Comparison of ENCODE assay signal across 2 cellular contexts in genomic region chr7:135980665-135981180, GRCh38.
TF ChIP-seq lines count a peak whose summit lies in the region.

No MANE protein-coding gene starts in this region.

TF ChIP-seq in SK-N-SH treated with all-trans-retinoic acid at 6 μM for 48 hours, 23 proteins besides CTCF, POLR2A, EP300 and RAD21 (continued from another document):
- TF ChIP-seq TSHZ2 (CRISPR knock-in tag; IDR thresholded peaks at IDR 0.05) (no peak), ZNF70 (CRISPR knock-in tag; IDR thresholded peaks at IDR 0.05) (no peak), PATZ1 (CRISPR knock-in tag; IDR thresholded peaks at IDR 0.05; ENCODE audit: borderline replicate concordance) (no peak), SNAI2 (CRISPR knock-in tag; IDR thresholded peaks at IDR 0.05) (no peak), ZFP30 (CRISPR knock-in tag; IDR thresholded peaks at IDR 0.05) (no peak), ZNF8 (CRISPR knock-in tag; IDR thresholded peaks at IDR 0.05) (no peak), OSR1 (CRISPR knock-in tag; IDR thresholded peaks at IDR 0.05) (no peak), ZNF565 (CRISPR knock-in tag; conservative IDR thresholded peaks at IDR 0.05; ENCODE audit: low read depth) (no peak), CSDC2 (CRISPR knock-in tag; IDR thresholded peaks at IDR 0.05) (no peak), BACH2 (CRISPR knock-in tag; IDR thresholded peaks at IDR 0.05; ENCODE audit: borderline replicate concordance) (no peak), TOX (CRISPR knock-in tag; IDR thresholded peaks at IDR 0.05; ENCODE audit: borderline replicate concordance) (no peak), POU6F1 (CRISPR knock-in tag; IDR thresholded peaks at IDR 0.05; ENCODE audit: borderline replicate concordance, low read depth) (no peak), ESRRG (CRISPR knock-in tag; IDR thresholded peaks at IDR 0.05) (no peak), ZFP3 (CRISPR knock-in tag; IDR thresholded peaks at IDR 0.05) (no peak)

TF ChIP-seq in K562, 482 proteins besides CTCF, POLR2A, EP300 and RAD21 (continued from another document and continues in another):
- TF ChIP-seq ZNF518B (CRISPR knock-in tag; IDR thresholded peaks at IDR 0.05) (no peak), TSC22D4 (tag; IDR thresholded peaks at IDR 0.05) (no peak), JUN (IDR thresholded peaks at IDR 0.05; ENCODE audit: borderline replicate concordance, low read depth, low read length) (no peak), JUN (CRISPR knock-in tag; IDR thresholded peaks at IDR 0.05; ENCODE audit: borderline replicate concordance) (no peak), TGIF2 (CRISPR knock-in tag; IDR thresholded peaks at IDR 0.05) (no peak), KDM4B (IDR thresholded peaks at IDR 0.05; ENCODE audit: borderline replicate concordance in 2 of 2, low read depth in 1 of 2) (no peak), HCFC1 (IDR thresholded peaks at IDR 0.05; ENCODE audit: low read depth, low read length) (no peak), ZNF224 (CRISPR knock-in tag; IDR thresholded peaks at IDR 0.05) (no peak), MEIS2 (IDR thresholded peaks at IDR 0.05; ENCODE audit: partially characterized antibody) (peak; percentile 27), FOSL1 (tag; conservative IDR thresholded peaks at IDR 0.05) (peak; percentile 12; the same call in 1 of the 2 replicates), NEUROD1 (IDR thresholded peaks at IDR 0.05; ENCODE audit: borderline replicate concordance, low read depth, low read length, partially characterized antibody) (no peak), EHMT2 (IDR thresholded peaks at IDR 0.05) (no peak), ARID4B (CRISPR knock-in tag; IDR thresholded peaks at IDR 0.05) (no peak), SFPQ (IDR thresholded peaks at IDR 0.05; ENCODE audit: low read depth, low read length) (no peak), ZNF175 (CRISPR knock-in tag; IDR thresholded peaks at IDR 0.05; ENCODE audit: low read depth) (no peak), ZNF212 (CRISPR knock-in tag; IDR thresholded peaks at IDR 0.05) (no peak), NFIC (IDR thresholded peaks at IDR 0.05) (peak; percentile 6; the same call in 1 of the 2 replicates), FOXJ3 (CRISPR knock-in tag; IDR thresholded peaks at IDR 0.05) (no peak), EWSR1 (IDR thresholded peaks at IDR 0.05; ENCODE audit: borderline replicate concordance, low read depth, partially characterized antibody) (no peak), ZBTB8A (IDR thresholded peaks at IDR 0.05; ENCODE audit: partially characterized antibody) (no peak), SMAD4 (CRISPR knock-in tag; conservative IDR thresholded peaks at IDR 0.05) (no peak), TCFL5 (CRISPR knock-in tag; conservative IDR thresholded peaks at IDR 0.05) (no peak), PHF21A (IDR thresholded peaks at IDR 0.05; ENCODE audit: borderline replicate concordance, low read depth) (peak; percentile 71; the same call in 1 of the 2 replicates), ZKSCAN3 (CRISPR knock-in tag; IDR thresholded peaks at IDR 0.05) (no peak), ZBTB1 (CRISPR knock-in tag; IDR thresholded peaks at IDR 0.05; ENCODE audit: borderline replicate concordance, low read depth) (no peak), ATF4 (CRISPR knock-in tag; IDR thresholded peaks at IDR 0.05) (no peak), PTBP1 (IDR thresholded peaks at IDR 0.05; ENCODE audit: low read depth, low read length) (no peak), ZNF24 (IDR thresholded peaks at IDR 0.05) (peak; percentile 31; the same call in 1 of the 2 replicates), HDAC2 (IDR thresholded peaks at IDR 0.05) (peak; percentile 23; the same call in 1 of the 2 replicates), CHAMP1 (IDR thresholded peaks at IDR 0.05) (0 out of 2 replicates have a peak, but pooled peaks have one; percentile 16), NKRF (IDR thresholded peaks at IDR 0.05; ENCODE audit: borderline replicate concordance) (no peak), C11orf30 (IDR thresholded peaks at IDR 0.05; ENCODE audit: low read depth) (peak; percentile 59), NFIX (CRISPR knock-in tag; IDR thresholded peaks at IDR 0.05; ENCODE audit: low read depth) (no peak), SIN3B (IDR thresholded peaks at IDR 0.05; ENCODE audit: low read depth) (no peak), FOXP1 (CRISPR knock-in tag; IDR thresholded peaks at IDR 0.05) (no peak), ATF1 (CRISPR knock-in tag; IDR thresholded peaks at IDR 0.05) (no peak), ATF1 (tag; IDR thresholded peaks at IDR 0.05) (no peak), ZNF280B (CRISPR knock-in tag; IDR thresholded peaks at IDR 0.05) (no peak), ZNF408 (CRISPR knock-in tag; IDR thresholded peaks at IDR 0.05; ENCODE audit: low read depth) (no peak)
